17 cellular contexts compared by ENCODE assay signal in the genomic region with DNA sequence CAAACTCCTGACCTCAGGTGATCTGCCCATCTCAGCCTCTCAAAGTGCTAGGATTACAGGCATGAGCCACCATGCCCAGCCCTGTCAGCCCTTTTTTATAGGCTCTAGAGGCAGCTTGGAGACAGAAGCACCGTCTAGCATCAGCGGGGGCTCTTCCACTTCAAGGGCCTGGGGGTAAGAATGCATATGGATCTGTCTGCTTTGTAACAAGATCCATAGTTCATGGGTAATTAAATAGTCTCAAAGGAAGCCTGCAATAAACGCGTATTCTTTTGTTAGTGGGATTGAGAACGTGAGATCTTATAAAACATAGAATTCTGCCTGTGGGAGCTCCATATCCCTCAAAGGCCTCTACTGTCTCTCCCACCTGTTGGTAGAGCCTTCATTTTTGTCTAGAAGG.
A peak's percentile ranks its signal among the peaks of the same experiment; 100 is the strongest.
DNase-seq lines count a peak whose midpoint lies in the region; TF ChIP-seq lines count a peak whose summit lies in the region.
"Had no signal": no experiment of that assay in that cellular context is flagged by ENCODE, and none has a peak within 500 bp of the region (broad histone marks: within the 10 kb centered on the region; RNA-seq: fewer than 3 reads in every experiment).

No MANE protein-coding gene starts in this region.

- H3K27me3 ChIP-seq in A673 (replicated peaks; ENCODE audit: insufficient read depth, low read depth, low read length, poor library complexity) = no peaks in the 10 kb centered on the region
- H3K27me3 ChIP-seq: BLaER1 treated with 17β-estradiol and CSF1 and Interleukin-3, amounts not matched to agents 10 nM and 100 nM had no signal

- POLR2A ChIA-PET in A673 (lab: Charles Lee; ENCODE audit: low non-redundant PET) (interaction anchor here (0.7 kb wide), 1 partner anchor 311 kb away, joined by 15 read pairs; no protein-coding TSS in a partner anchor), HEK293 (lab: Yijun Ruan, JAX) (no interaction called here)

- H3K4me1 ChIP-seq in A673 (ENCODE audit: insufficient read depth, low read length, poor library complexity, severe bottlenecking) = peaks cover 56% of the 10 kb centered on the region
- H3K4me1 ChIP-seq in HEK293 (ENCODE audit: control insufficient read depth, insufficient read depth, low read length) = 0 out of 2 replicates have a peak, but pooled peaks cover 2% of the 10 kb centered on the region
- H3K4me1 ChIP-seq: Caco-2 had no signal

- H3K4me3 ChIP-seq in A673 (ENCODE audit: low read depth, low read length, poor library complexity, severe bottlenecking) (no peak overlapping the region), HEK293 (ENCODE audit: low read depth, low read length) (no peak overlapping the region)
- H3K4me3 ChIP-seq: BLaER1 treated with 17β-estradiol and CSF1 and Interleukin-3, amounts not matched to agents 10 nM and 100 nM had no signal

- CTCF ChIA-PET in A673 (lab: Charles Lee) = no interaction called here
- CTCF ChIA-PET in HEK293 (lab: Yijun Ruan, JAX) = no interaction called here

- TF ChIP-seq CTCF in A673 (conservative IDR thresholded peaks at IDR 0.05; ENCODE audit: low read depth, low read length) (no peak), HEK293 (tag by site-specific recombination; IDR thresholded peaks at IDR 0.05) (no peak)

- BruUV-seq in A673 (replicated peaks; lab: Mats Ljungman, UMichigan) = no TSS peak

- peak overlapping the region; percentile 73 for H3K27ac ChIP-seq in A673 (ENCODE audit: low read depth, low read length, poor library complexity, severe bottlenecking)
- H3K27ac ChIP-seq in HEK293 (ENCODE audit: extremely low read depth, low read depth, low read length) = no peak overlapping the region
- H3K27ac ChIP-seq: BLaER1 treated with 17β-estradiol and CSF1 and Interleukin-3, amounts not matched to agents 10 nM and 100 nM; C4-2B had no signal

- H3K36me3 ChIP-seq in A673 (ENCODE audit: insufficient read depth, low read length, poor library complexity, severe bottlenecking) (no peaks in the 10 kb centered on the region), HEK293 (ENCODE audit: control insufficient read depth in 2 of 2, insufficient read depth in 1 of 2, low read length in 2 of 2) (no peaks in the 10 kb centered on the region)
- H3K36me3 ChIP-seq: BLaER1 treated with 17β-estradiol and CSF1 and Interleukin-3, amounts not matched to agents 10 nM and 100 nM had no signal

- no peaks in the 10 kb centered on the region for H3K9me3 ChIP-seq in A673 (ENCODE audit: low read depth, low read length, poor library complexity, severe bottlenecking)
- H3K9me3 ChIP-seq in HEK293 (ENCODE audit: control insufficient read depth, insufficient read depth, low read depth, low read length) = no peaks in the 10 kb centered on the region
- H3K9me3 ChIP-seq: BLaER1 treated with 17β-estradiol and CSF1 and Interleukin-3, amounts not matched to agents 10 nM and 100 nM; Caco-2 had no signal

- peak; percentile 93 for DNase-seq in A673 (ENCODE audit: low spot score)
- peak; percentile 53 for DNase-seq in NCI-H345 treated with DMSO at 0.1 percent for 48 hours (lab: John Stamatoyannopoulos, UW; ENCODE audit: unreplicated experiment)
- peak; percentile 32 for DNase-seq in left kidney (ENCODE audit: low read depth, low spot score)
- no peak for DNase-seq in NCI-H82 (lab: John Stamatoyannopoulos, UW)
- no peak for DNase-seq in nucleus accumbens (lab: John Stamatoyannopoulos, UW)
- no peak for DNase-seq in NCI-H2029 treated with DMSO at 0.1 percent for 48 hours (lab: John Stamatoyannopoulos, UW)
- DNase-seq: 8988T; AML-193; Caco-2; Calu3; CD4-positive, alpha-beta T cell; CD8-positive, alpha-beta T cell; DMS79 treated with DMSO at 0.1 percent for 48 hours; GF-D8 had no signal

- intact Hi-C loops in A673 (cut with micrococcal nuclease; ENCODE audit: unreplicated experiment) = loop anchor here (5.0 kb wide), 3 partner anchors 104 to 141 kb away; a partner anchor contains a TSS

TF ChIP-seq in HEK293, 187 proteins besides CTCF, POLR2A, EP300 and RAD21:
- TF ChIP-seq HOXD13 (CRISPR knock-in tag; IDR thresholded peaks at IDR 0.05; ENCODE audit: borderline replicate concordance) = peak; percentile 83
- no peak for TF ChIP-seq GFI1B (tag by site-specific recombination; IDR thresholded peaks at IDR 0.05)
- TF ChIP-seq ZNF623 (tag by site-specific recombination; IDR thresholded peaks at IDR 0.05) = no peak

Comparison
In these comparisons a context has a peak if more than half of its experiments do, and no peak if none do; other contexts are left out.
1. DNase-seq: peak in A673 (single experiment), NCI-H345 treated with DMSO at 0.1 percent for 48 hours (single experiment) and left kidney (single experiment); none in NCI-H82 (single experiment), nucleus accumbens (0 of 56) and NCI-H2029 treated with DMSO at 0.1 percent for 48 hours (single experiment).